In genomic region chr14:22882529-22883190, GRCh38 we compare ENCODE assay signal across 8 cellular contexts. TPM values are rescaled to one million over a fixed set of nuclear protein-coding genes. Genes with fewer than 3 reads are reported as not detected.
DNase-seq lines count a peak whose midpoint lies in the region; ATAC-seq and TF ChIP-seq lines count a peak whose summit lies in the region.

No MANE protein-coding gene starts in this region.

- peaks cover 18% of the 10 kb centered on the region for H3K4me1 ChIP-seq in iPS-15b (ENCODE audit: control insufficient read depth, insufficient read depth, low read length)
- H3K4me1 ChIP-seq in aorta (ENCODE audit: control insufficient read depth in 1 of 2, insufficient read depth in 2 of 2, low read length in 2 of 2): no peaks in the 10 kb centered on the region

- no peaks in the 10 kb centered on the region for H3K36me3 Mint-ChIP-seq in natural killer cell

- peak; percentile 22 for DNase-seq in DMS153 (lab: John Stamatoyannopoulos, UW)
- peak; percentile 79 for DNase-seq in NCI-H1105 treated with DMSO at 0.1 percent for 48 hours (lab: John Stamatoyannopoulos, UW)
- DNase-seq in activated T-cell treated with anti-CD3 and anti-CD28 coated beads for 4 hours: peak; percentile 58
- peak in 2 of 3 experiments; percentile 44 to 45 for DNase-seq in stimulated activated CD4-positive, alpha-beta T cell treated with anti-CD3 and anti-CD28 coated beads, TNF-alpha, amount 100 ng/mL, for 4 hours (ENCODE audit: low read depth in 3 of 3)
- DNase-seq in natural killer cell: no peak
- DNase-seq in aorta: no peak

- H3K9ac ChIP-seq in iPS-15b (ENCODE audit: low read depth, low read length): no peak overlapping the region

- peaks cover 0 to 3% of the 10 kb centered on the region in 2 donors for H3K27me3 Mint-ChIP-seq in natural killer cell (ENCODE audit: low read depth in 2 of 2)

- H3K4me3 Mint-ChIP-seq in natural killer cell: no peak overlapping the region

- no peak for ATAC-seq in natural killer cell
- ATAC-seq in aorta (ENCODE audit: low FRiP score): no peak
- ATAC-seq in HG02938 (IDR thresholded peaks at IDR 0.05; ENCODE audit: unreplicated experiment): no peak

- H3K9me3 Mint-ChIP-seq in natural killer cell: no peaks in the 10 kb centered on the region

- no peak for TF ChIP-seq CTCF in natural killer cell (IDR thresholded peaks at IDR 0.05)

- H3K4me3 ChIP-seq in iPS-15b (ENCODE audit: low read depth, low read length): peak overlapping the region; percentile 58
- no peak overlapping the region for H3K4me3 ChIP-seq in aorta (ENCODE audit: low read length in 2 of 2)

- peak overlapping the region in 1 of 2 donors; percentile 45 for H3K27ac Mint-ChIP-seq in natural killer cell

- peaks cover 31 to 66% of the 10 kb centered on the region in 2 donors for H3K4me1 Mint-ChIP-seq in natural killer cell

- no peaks in the 10 kb centered on the region for H3K9me3 ChIP-seq in iPS-15b (ENCODE audit: control insufficient read depth, insufficient read depth, low read length)
- H3K9me3 ChIP-seq in aorta (ENCODE audit: control insufficient read depth, low read length): no peaks in the 10 kb centered on the region

- H3K36me3 ChIP-seq in iPS-15b (ENCODE audit: control insufficient read depth, insufficient read depth, low read length) (no peaks in the 10 kb centered on the region), aorta (ENCODE audit: control insufficient read depth in 1 of 2, insufficient read depth in 2 of 2, low read length in 1 of 2) (peaks cover 0 to under 1% of the 10 kb centered on the region in 2 donors)

- H3K27me3 ChIP-seq in iPS-15b (ENCODE audit: control insufficient read depth, insufficient read depth, low read length) (peaks cover 35% of the 10 kb centered on the region), aorta (ENCODE audit: control insufficient read depth in 1 of 2, insufficient read depth in 2 of 2, low read length in 1 of 2) (no peaks in the 10 kb centered on the region)

- H3K27ac ChIP-seq in aorta (ENCODE audit: low read depth in 1 of 2, low read length in 2 of 2): no peak overlapping the region

- WGBS in aorta, 2 donors: 10 to 11% methylated on average over 7 of the region's 7 CpGs

- intact Hi-C loops in natural killer cell (cut with micrococcal nuclease): no loop called here
- intact Hi-C loops in aorta (cut with DNase I): no loop called here

RNA-seq across cellular contexts. Expression of gene REM2, which starts 0.4 kb away (rescaled TPM):
- total RNA-seq in natural killer cell (1 to 10 TPM; 4.0 to 8.1 (median 7.9) TPM), aorta (under 1 TPM; 0.36 to 0.75 TPM)
- under 1 TPM in 1 of 2 donors, not detected in 1; 0.92 TPM for polyA plus RNA-seq in aorta

RNA-seq across cellular contexts. Expression of gene LRP10, which starts 11.1 kb away (rescaled TPM):
- total RNA-seq in natural killer cell (100 to 1,000 TPM in 2 of 3 donors, 10 to 100 TPM in 1; 97.8 to 118 (median 102) TPM), aorta (100 to 1,000 TPM; 161 to 187 TPM)
- polyA plus RNA-seq in aorta: 100 to 1,000 TPM in 1 of 2 donors, 10 to 100 TPM in 1; 53.0 to 134 TPM

RNA-seq across cellular contexts. Expression of gene RBM23, which starts 36.3 kb away (rescaled TPM):
- total RNA-seq in natural killer cell (100 to 1,000 TPM in 2 of 3 donors, 10 to 100 TPM in 1; 86.4 to 120 (median 108) TPM), aorta (10 to 100 TPM; 65.4 to 72.6 TPM)
- 10 to 100 TPM; 19.9 to 54.3 TPM for polyA plus RNA-seq in aorta

RNA-seq across cellular contexts. Expression of gene MMP14, which starts 46.3 kb away (rescaled TPM):
- total RNA-seq in natural killer cell (1 to 10 TPM; 1.2 to 1.7 (median 1.4) TPM), aorta (100 to 1,000 TPM; 206 to 250 TPM)
- polyA plus RNA-seq in aorta: 10 to 100 TPM; 29.8 to 99.2 TPM

RNA-seq across cellular contexts. Expression of gene PRMT5, which starts 46.5 kb away (rescaled TPM):
- total RNA-seq in natural killer cell (10 to 100 TPM; 16.3 to 22.4 (median 18.5) TPM), aorta (10 to 100 TPM; 32.0 to 36.5 TPM)
- polyA plus RNA-seq in aorta: 10 to 100 TPM; 27.7 to 36.2 TPM

Comparison
In these comparisons a context has a peak if more than half of its experiments do, and no peak if none do; other contexts are left out.
1. DNase-seq: peak in DMS153 (single experiment), NCI-H1105 treated with DMSO at 0.1 percent for 48 hours (single experiment), activated T-cell treated with anti-CD3 and anti-CD28 coated beads for 4 hours (single experiment) and stimulated activated CD4-positive, alpha-beta T cell treated with anti-CD3 and anti-CD28 coated beads, TNF-alpha, amount 100 ng/mL, for 4 hours (2 of 3); none in natural killer cell (single experiment) and aorta (0 of 2).